In the genomic region with DNA sequence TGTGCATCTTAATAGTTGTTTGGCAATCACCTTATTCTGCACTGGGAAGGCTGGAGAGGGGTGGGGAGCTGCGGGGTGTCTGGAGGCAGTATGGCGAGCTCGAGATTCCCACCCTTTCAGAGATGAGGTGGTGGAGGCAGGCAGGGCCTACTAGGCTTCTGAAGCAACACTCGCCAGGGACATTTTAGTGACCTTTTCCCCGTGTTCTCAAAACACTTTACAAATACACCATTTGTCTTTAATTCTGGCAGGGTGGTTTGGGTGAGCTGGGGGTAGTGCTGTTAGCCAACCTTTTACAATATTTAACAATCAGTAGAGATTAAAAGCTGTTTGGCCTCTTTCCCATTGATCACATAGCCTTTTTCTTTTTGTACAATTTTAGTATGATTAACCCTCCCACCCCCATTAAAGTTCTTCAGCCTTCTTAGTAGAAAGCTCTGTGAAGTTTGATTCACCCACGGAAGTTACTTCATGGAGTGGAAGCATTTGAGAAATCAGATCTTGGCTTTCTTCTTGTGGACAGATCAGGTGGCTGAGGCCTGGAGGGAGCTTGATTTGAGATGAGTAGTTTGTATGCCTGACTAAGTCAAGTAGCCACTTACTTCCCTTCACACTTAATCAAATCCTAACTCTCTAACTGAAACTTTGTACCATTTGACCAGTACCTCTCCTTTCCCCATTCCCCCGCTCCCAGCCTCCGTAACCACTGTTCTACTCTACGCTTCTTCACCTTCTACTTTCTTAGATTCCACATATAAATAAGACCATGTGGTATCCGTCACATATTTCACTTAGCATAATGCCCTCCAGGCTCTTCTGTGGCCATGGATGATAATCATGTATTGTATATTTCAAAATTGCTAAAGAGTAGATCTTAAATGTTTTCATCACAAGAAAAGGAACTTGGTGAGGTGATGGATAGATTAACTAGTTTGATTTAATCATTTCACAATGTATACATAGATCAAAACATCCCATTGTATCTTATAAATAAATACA, we compare ENCODE assay signal across 1 cellular context.
TF ChIP-seq lines count a peak whose summit lies in the region.

No MANE protein-coding gene starts in this region.

TF ChIP-seq in HEK293, 187 proteins besides CTCF, POLR2A, EP300 and RAD21 (continued from another document):
- no peak for TF ChIP-seq ZNF513 (tag by site-specific recombination; IDR thresholded peaks at IDR 0.05)
- TF ChIP-seq OSR2 (tag by site-specific recombination; IDR thresholded peaks at IDR 0.05), result 0 out of 2 replicates have a peak, but pooled peaks have one; percentile 26
- TF ChIP-seq ZNF530 (tag by site-specific recombination; IDR thresholded peaks at IDR 0.05; ENCODE audit: low read depth), result no peak
- 0 out of 2 replicates have a peak, but pooled peaks have one; percentile 12 for TF ChIP-seq PRDM1 (tag by site-specific recombination; IDR thresholded peaks at IDR 0.05)
- no peak for TF ChIP-seq ZNF133 (tag by site-specific recombination; IDR thresholded peaks at IDR 0.05)
- no peak for TF ChIP-seq ZNF362 (tag by site-specific recombination; IDR thresholded peaks at IDR 0.05)
